ENCODE assay signal across 26 cellular contexts in genomic region chr7:127632276-127632910, GRCh38. TPM values are rescaled to one million over a fixed set of nuclear protein-coding genes. Genes with fewer than 3 reads are reported as not detected.
DNase-seq lines count a peak whose midpoint lies in the region; ATAC-seq, FAIRE-seq and TF ChIP-seq lines count a peak whose summit lies in the region.
"Had no signal": no experiment of that assay in that cellular context is flagged by ENCODE, and none has a peak within 500 bp of the region (broad histone marks: within the 10 kb centered on the region; RNA-seq: fewer than 3 reads in every experiment).

No MANE protein-coding gene starts in this region.

- BruUV-seq in K562 (replicated peaks; lab: Mats Ljungman, UMichigan), result no TSS peak

- no peaks in the 10 kb centered on the region for H3K4me1 ChIP-seq in K562 (replicated peaks in 1 of 2; ENCODE audit: control insufficient read depth in 2 of 2, insufficient read depth in 2 of 2, low read length in 2 of 2)
- H3K4me1 ChIP-seq: lower lobe of right lung had no signal

- ATAC-seq in K562 (peak; percentile 13; the same call in 1 of the 3 replicates), sciatic nerve (no peak)
- ATAC-seq: effector memory CD8-positive, alpha-beta T cell; lower lobe of right lung had no signal

- no peaks in the 10 kb centered on the region for H3K9me3 ChIP-seq in K562 (replicated peaks; ENCODE audit: control insufficient read depth, insufficient read depth, low read depth, low read length)
- H3K9me3 ChIP-seq: lower lobe of right lung, neutrophil had no signal

- H3K27me3 Mint-ChIP-seq in HFFc6 (ENCODE audit: insufficient read depth) (peaks cover 10% of the 10 kb centered on the region), glutamatergic neuron (ENCODE audit: unreplicated experiment) (no peaks in the 10 kb centered on the region)

- H3K4me3 Mint-ChIP-seq in HFFc6 (no peak overlapping the region), glutamatergic neuron (ENCODE audit: unreplicated experiment) (no peak overlapping the region)
- H3K4me3 Mint-ChIP-seq: activated B cell treated with CpG ODN at 0.5 μM for 24 hours; activated CD4-positive, alpha-beta memory T cell treated with anti-CD3 and anti-CD28 coated beads for 36 hours; activated naive CD4-positive, alpha-beta T cell treated with anti-CD3 and anti-CD28 coated beads, Interleukin-2, amount 10 ng/mL, durations not matched to agents 7 days and 5 days; CD4-positive, alpha-beta memory T cell; effector memory CD8-positive, alpha-beta T cell; T-helper 2 cell treated with Interferon-gamma antibody and Interleukin-4, amounts not matched to agents 5 μg/mL and 100 μg/mL, for 36 hours had no signal

- H3K27ac Mint-ChIP-seq in HFFc6, result peak overlapping the region; percentile 56
- H3K27ac Mint-ChIP-seq in glutamatergic neuron (ENCODE audit: unreplicated experiment), result no peak overlapping the region
- H3K27ac Mint-ChIP-seq: activated B cell treated with CpG ODN at 0.5 μM for 24 hours; activated CD4-positive, alpha-beta memory T cell treated with anti-CD3 and anti-CD28 coated beads for 36 hours; activated naive CD4-positive, alpha-beta T cell treated with anti-CD3 and anti-CD28 coated beads, Interleukin-2, amount 10 ng/mL, durations not matched to agents 7 days and 5 days; CD4-positive, alpha-beta memory T cell; effector memory CD8-positive, alpha-beta T cell; T-helper 2 cell treated with Interferon-gamma antibody and Interleukin-4, amounts not matched to agents 5 μg/mL and 100 μg/mL, for 36 hours had no signal

- peaks cover 16 to 25% of the 10 kb centered on the region in 2 experiments for H3K27me3 ChIP-seq in K562 (ENCODE audit: control insufficient read depth in 2 of 2, insufficient read depth in 2 of 2, low read length in 2 of 2)
- H3K27me3 ChIP-seq: neutrophil had no signal

- WGBS in K562 (ENCODE audit: insufficient coverage, low coverage, missing lambda C conversion rate), result 3% methylated on average over 7 of the region's 7 CpGs

- no peak for FAIRE-seq in K562 (lab: Jason Lieb, UNC)
- FAIRE-seq: A204.1, kidney, urothelium cell line had no signal

- H3K9ac ChIP-seq in K562 (ENCODE audit: insufficient read depth in 1 of 2, low read depth in 2 of 2, low read length in 2 of 2), result no peak overlapping the region

- no peak overlapping the region for H3K4me3 ChIP-seq in K562
- H3K4me3 ChIP-seq: lower lobe of right lung, SK-N-MC had no signal

- no peaks in the 10 kb centered on the region for H3K9me3 Mint-ChIP-seq in HFFc6
- no peaks in the 10 kb centered on the region for H3K9me3 Mint-ChIP-seq in glutamatergic neuron (ENCODE audit: unreplicated experiment)
- H3K9me3 Mint-ChIP-seq: activated B cell treated with CpG ODN at 0.5 μM for 24 hours; activated CD4-positive, alpha-beta memory T cell treated with anti-CD3 and anti-CD28 coated beads for 36 hours; activated naive CD4-positive, alpha-beta T cell treated with anti-CD3 and anti-CD28 coated beads, Interleukin-2, amount 10 ng/mL, durations not matched to agents 7 days and 5 days; CD4-positive, alpha-beta memory T cell; effector memory CD8-positive, alpha-beta T cell; T-helper 2 cell treated with Interferon-gamma antibody and Interleukin-4, amounts not matched to agents 5 μg/mL and 100 μg/mL, for 36 hours had no signal

- H3K36me3 Mint-ChIP-seq in HFFc6 (ENCODE audit: low read depth) (no peaks in the 10 kb centered on the region), glutamatergic neuron (ENCODE audit: unreplicated experiment) (no peaks in the 10 kb centered on the region)
- H3K36me3 Mint-ChIP-seq: activated CD4-positive, alpha-beta memory T cell treated with anti-CD3 and anti-CD28 coated beads for 36 hours; activated naive CD4-positive, alpha-beta T cell treated with anti-CD3 and anti-CD28 coated beads, Interleukin-2, amount 10 ng/mL, durations not matched to agents 7 days and 5 days; CD4-positive, alpha-beta memory T cell had no signal

- no peaks in the 10 kb centered on the region for H3K79me2 ChIP-seq in K562 (ENCODE audit: control insufficient read depth, insufficient read depth, low read length)

- intact Hi-C loops in K562 (cut with micrococcal nuclease), result no loop called here
- intact Hi-C loops in sciatic nerve (cut with DNase I), result no loop called here

- peak overlapping the region; percentile 14 for H2AFZ ChIP-seq in K562 (ENCODE audit: low read depth, low read length)

- in situ Hi-C loops in K562 (cut with MboI), result no loop called here

- CTCF ChIA-PET in K562 (lab: Yijun Ruan, JAX; ENCODE audit: low intra/inter-chr PET ratio), result no interaction called here

- H3K4me2 ChIP-seq in K562 (ENCODE audit: insufficient read depth, low read length), result no peak overlapping the region

- H3K36me3 ChIP-seq in K562 (ENCODE audit: control insufficient read depth, insufficient read depth, low read length), result no peaks in the 10 kb centered on the region
- H3K36me3 ChIP-seq: lower lobe of right lung, neutrophil had no signal

- no peaks in the 10 kb centered on the region for H3K9me1 ChIP-seq in K562 (ENCODE audit: control insufficient read depth, insufficient read depth, low read length)

- POLR2A ChIA-PET in K562 (lab: Yijun Ruan, JAX), result interaction anchor here (2.4 kb wide), 1 partner anchor 19 kb away, joined by 8 read pairs; the partner anchor contains the start of gene SND1

- TF ChIP-seq RAD21 in K562 (CRISPR knock-in tag; conservative IDR thresholded peaks at IDR 0.05 in 1 of 2, IDR thresholded peaks at IDR 0.05 in 1 of 2), result no peak

- H3K4me1 Mint-ChIP-seq in HFFc6 (ENCODE audit: low read depth), result peaks cover 39% of the 10 kb centered on the region
- no peaks in the 10 kb centered on the region for H3K4me1 Mint-ChIP-seq in glutamatergic neuron (ENCODE audit: low read depth, unreplicated experiment)
- H3K4me1 Mint-ChIP-seq: activated B cell treated with CpG ODN at 0.5 μM for 24 hours; activated naive CD4-positive, alpha-beta T cell treated with anti-CD3 and anti-CD28 coated beads, Interleukin-2, amount 10 ng/mL, durations not matched to agents 7 days and 5 days had no signal

- no peak for TF ChIP-seq EP300 in K562 (IDR thresholded peaks at IDR 0.05; ENCODE audit: low read length)

- peak; percentile 69 for DNase-seq in AG08396 (ENCODE audit: low spot score)
- peak; percentile 74 for DNase-seq in HFFc6
- DNase-seq in K562 (ENCODE audit: extremely low read depth in 1 of 4, low spot score in 3 of 4), result no peak
- DNase-seq in iris pigment epithelial cell (ENCODE audit: low read depth), result peak; percentile 36
- DNase-seq in sciatic nerve (ENCODE audit: low spot score), result no peak
- DNase-seq in glutamatergic neuron, result no peak
- DNase-seq in C1 segment of cervical spinal cord (lab: John Stamatoyannopoulos, UW), result no peak
- DNase-seq in DMS53 treated with DMSO at 0.1 percent for 48 hours (lab: John Stamatoyannopoulos, UW; ENCODE audit: unreplicated experiment), result no peak
- DNase-seq: activated B cell treated with CpG ODN at 0.5 μM for 24 hours; activated CD4-positive, alpha-beta memory T cell treated with anti-CD3 and anti-CD28 coated beads for 36 hours; activated naive CD4-positive, alpha-beta T cell treated with anti-CD3 and anti-CD28 coated beads, Interleukin-2, amount 10 ng/mL, durations not matched to agents 7 days and 5 days; activated T-cell treated with anti-CD3 and anti-CD28 coated beads, Interleukin-2, amount 50 U/mL, for 1 hour; anterior cingulate cortex; CD4-positive, alpha-beta memory T cell; effector memory CD8-positive, alpha-beta T cell; HCEC 1CT; kidney; lower lobe of right lung; NCI-H1417; NCI-H510A had no signal

- no peak overlapping the region for H3K27ac ChIP-seq in K562 (ENCODE audit: extremely low read depth, low read depth, low read length)
- H3K27ac ChIP-seq: lower lobe of right lung, neutrophil, SK-N-MC had no signal

- no peak for TF ChIP-seq CTCF in HFFc6 (IDR thresholded peaks at IDR 0.05)
- TF ChIP-seq CTCF in K562 (IDR thresholded peaks at IDR 0.05 in 2 of 3, conservative IDR thresholded peaks at IDR 0.05 in 1 of 3; ENCODE audit: insufficient read depth in 2 of 3, low read depth in 1 of 3, low read length in 3 of 3), result no peak
- TF ChIP-seq CTCF in glutamatergic neuron (IDR thresholded peaks at IDR 0.05; ENCODE audit: partially characterized antibody, unreplicated experiment), result no peak

- TF ChIP-seq POLR2A in K562 (conservative IDR thresholded peaks at IDR 0.05), result no peak

- no peaks in the 10 kb centered on the region for H4K20me1 ChIP-seq in K562 (replicated peaks; ENCODE audit: control insufficient read depth, insufficient read depth, low read length)

RNA-seq across cellular contexts. Expression of gene PAX4, which starts 14.5 kb away (rescaled TPM):
- not detected for total RNA-seq in HFFc6 (2021; fragmentation: NEBNext Ultra II Directional; extraction: Animal tissue kit (Norgen Biotek cat#: 25700))
- not detected in 2 replicates for total RNA-seq in K562 (2011; cell fraction: chromatin; rRNA removed; ENCODE audit: low replicate concordance)
- total RNA-seq in K562 (2011; cell fraction: nucleolus; rRNA removed), result not detected in 2 replicates
- total RNA-seq in K562 (2011; cell fraction: nucleoplasm; rRNA removed), result not detected in 2 replicates
- total RNA-seq in K562 (2014; rRNA removed) (not detected in 2 replicates), K562 (2014; rRNA removed; fragmentation: Illumina TruSeq; extraction: Trizol) (not detected in 2 replicates), K562 (2015; rRNA removed; fragmentation: Illumina TruSeq; extraction: Trizol) (not detected in 2 replicates), K562 (2021) (not detected in 2 replicates), sciatic nerve (not detected), glutamatergic neuron (ENCODE audit: unreplicated experiment) (not detected)
- polyA plus RNA-seq in K562 (2011; rRNA removed) (not detected in 2 replicates), K562 (2014; fragmentation: Illumina TruSeq; extraction: Trizol) (not detected in 2 replicates), K562 (2014; fragmentation: Nextera tagmentation; extraction: Ambion mirVana) (not detected), K562 (2014; rRNA removed) (not detected in 2 replicates)
- not detected in 2 replicates for polyA plus RNA-seq in K562 (2011; cell fraction: cytosol; rRNA removed)
- polyA plus RNA-seq in K562 (2011; cell fraction: nucleus; rRNA removed), result not detected in 2 replicates
- polyA plus RNA-seq in K562 (2012), result not detected in 2 replicates
- polyA minus RNA-seq in K562 (2011; rRNA and poly(A)+ RNA removed), result not detected in 2 replicates
- not detected in 2 replicates for polyA minus RNA-seq in K562 (2011; cell fraction: cytosol; rRNA and poly(A)+ RNA removed)
- polyA minus RNA-seq in K562 (2011; cell fraction: nucleus; rRNA and poly(A)+ RNA removed), result not detected in 2 replicates
- total RNA-seq: activated B cell treated with CpG ODN at 0.5 μM for 24 hours; activated CD4-positive, alpha-beta memory T cell treated with anti-CD3 and anti-CD28 coated beads for 36 hours; CD4-positive, alpha-beta memory T cell; kidney; lower lobe of right lung; subcutaneous adipose tissue had no signal
- polyA plus RNA-seq: CD4-positive, alpha-beta memory T cell had no signal

RNA-seq across cellular contexts. Expression of gene SND1, which starts 19.6 kb away (rescaled TPM):
- 100 to 1,000 TPM; 217 to 259 (median 247) TPM for total RNA-seq in HFFc6 (2021; fragmentation: NEBNext Ultra II Directional; extraction: Animal tissue kit (Norgen Biotek cat#: 25700))
- 728 and 962 TPM in 2 replicates for total RNA-seq in K562 (2011; cell fraction: chromatin; rRNA removed; ENCODE audit: low replicate concordance)
- total RNA-seq in K562 (2011; cell fraction: nucleolus; rRNA removed), result 223 and 275 TPM in 2 replicates
- total RNA-seq in K562 (2011; cell fraction: nucleoplasm; rRNA removed), result 410 and 447 TPM in 2 replicates
- total RNA-seq in K562 (2014; rRNA removed) (197 and 206 TPM in 2 replicates), K562 (2014; rRNA removed; fragmentation: Illumina TruSeq; extraction: Trizol) (158 and 173 TPM in 2 replicates), K562 (2015; rRNA removed; fragmentation: Illumina TruSeq; extraction: Trizol) (211 and 215 TPM in 2 replicates), K562 (2021) (307 and 314 TPM in 2 replicates), sciatic nerve (125 TPM), glutamatergic neuron (ENCODE audit: unreplicated experiment) (165 TPM)
- polyA plus RNA-seq in K562 (2011; rRNA removed) (164 and 203 TPM in 2 replicates), K562 (2014; fragmentation: Illumina TruSeq; extraction: Trizol) (191 and 200 TPM in 2 replicates), K562 (2014; fragmentation: Nextera tagmentation; extraction: Ambion mirVana) (10 to 100 TPM; 46.5 to 87.6 TPM), K562 (2014; rRNA removed) (143 and 157 TPM in 2 replicates)
- polyA plus RNA-seq in K562 (2011; cell fraction: cytosol; rRNA removed), result 159 and 180 TPM in 2 replicates
- polyA plus RNA-seq in K562 (2011; cell fraction: nucleus; rRNA removed), result 130 and 146 TPM in 2 replicates
- 220 and 458 TPM in 2 replicates for polyA plus RNA-seq in K562 (2012)
- polyA minus RNA-seq in K562 (2011; rRNA and poly(A)+ RNA removed), result 438 and 467 TPM in 2 replicates
- 214 and 244 TPM in 2 replicates for polyA minus RNA-seq in K562 (2011; cell fraction: cytosol; rRNA and poly(A)+ RNA removed)
- 190 and 337 TPM in 2 replicates for polyA minus RNA-seq in K562 (2011; cell fraction: nucleus; rRNA and poly(A)+ RNA removed)

RNA-seq across cellular contexts. Expression of gene FSCN3, which starts 38.9 kb away (rescaled TPM):
- under 1 TPM in 1 of 6 experiments, not detected in 5; 0.07 TPM for total RNA-seq in HFFc6 (2021; fragmentation: NEBNext Ultra II Directional; extraction: Animal tissue kit (Norgen Biotek cat#: 25700))
- 6.8 and 9.8 TPM in 2 replicates for total RNA-seq in K562 (2011; cell fraction: chromatin; rRNA removed; ENCODE audit: low replicate concordance)
- 9.3 and 9.5 TPM in 2 replicates for total RNA-seq in K562 (2011; cell fraction: nucleolus; rRNA removed)
- total RNA-seq in K562 (2011; cell fraction: nucleoplasm; rRNA removed), result 9.0 and 11.7 TPM in 2 replicates
- total RNA-seq in K562 (2014; rRNA removed) (0.69 and 2.0 TPM in 2 replicates), K562 (2014; rRNA removed; fragmentation: Illumina TruSeq; extraction: Trizol) (2.0 and 3.0 TPM in 2 replicates), K562 (2015; rRNA removed; fragmentation: Illumina TruSeq; extraction: Trizol) (0.49 and 0.76 TPM in 2 replicates), K562 (2021) (0.40 and 0.55 TPM in 2 replicates), sciatic nerve (0.27 TPM), glutamatergic neuron (ENCODE audit: unreplicated experiment) (1.2 TPM)
- polyA plus RNA-seq in K562 (2011; rRNA removed) (0.21 and 0.30 TPM in 2 replicates), K562 (2014; fragmentation: Illumina TruSeq; extraction: Trizol) (1.1 and 1.7 TPM in 2 replicates), K562 (2014; fragmentation: Nextera tagmentation; extraction: Ambion mirVana) (not detected), K562 (2014; rRNA removed) (3.8 and 4.2 TPM in 2 replicates)
- polyA plus RNA-seq in K562 (2011; cell fraction: cytosol; rRNA removed), result 0.09 and 0.77 TPM in 2 replicates
- 0.95 and 1.2 TPM in 2 replicates for polyA plus RNA-seq in K562 (2011; cell fraction: nucleus; rRNA removed)
- 0.17 and 0.21 TPM in 2 replicates for polyA plus RNA-seq in K562 (2012)
- 1.3 and 1.8 TPM in 2 replicates for polyA minus RNA-seq in K562 (2011; rRNA and poly(A)+ RNA removed)
- polyA minus RNA-seq in K562 (2011; cell fraction: cytosol; rRNA and poly(A)+ RNA removed), result not detected in 2 replicates
- 2.6 and 3.2 TPM in 2 replicates for polyA minus RNA-seq in K562 (2011; cell fraction: nucleus; rRNA and poly(A)+ RNA removed)
- total RNA-seq: lower lobe of right lung had no signal

RNA-seq across cellular contexts. Expression of gene ARF5, which starts 44.2 kb away (rescaled TPM):
- 100 to 1,000 TPM in 4 of 6 experiments, 10 to 100 TPM in 2; 98.3 to 122 (median 110) TPM for total RNA-seq in HFFc6 (2021; fragmentation: NEBNext Ultra II Directional; extraction: Animal tissue kit (Norgen Biotek cat#: 25700))
- total RNA-seq in K562 (2011; cell fraction: chromatin; rRNA removed; ENCODE audit: low replicate concordance), result 28.4 and 82.6 TPM in 2 replicates
- 124 and 146 TPM in 2 replicates for total RNA-seq in K562 (2011; cell fraction: nucleolus; rRNA removed)
- total RNA-seq in K562 (2011; cell fraction: nucleoplasm; rRNA removed), result 90.9 and 91.9 TPM in 2 replicates
- 167 and 205 TPM in 2 replicates for total RNA-seq in K562 (2014; rRNA removed)
- total RNA-seq in K562 (2014; rRNA removed; fragmentation: Illumina TruSeq; extraction: Trizol), result 91.8 and 96.3 TPM in 2 replicates
- 125 and 132 TPM in 2 replicates for total RNA-seq in K562 (2015; rRNA removed; fragmentation: Illumina TruSeq; extraction: Trizol)
- total RNA-seq in K562 (2021), result 163 and 169 TPM in 2 replicates
- polyA plus RNA-seq in K562 (2011; rRNA removed), result 168 and 233 TPM in 2 replicates
- 350 and 694 TPM in 2 replicates for polyA plus RNA-seq in K562 (2011; cell fraction: cytosol; rRNA removed)
- 197 and 295 TPM in 2 replicates for polyA plus RNA-seq in K562 (2011; cell fraction: nucleus; rRNA removed)
- polyA plus RNA-seq in K562 (2012), result 144 and 197 TPM in 2 replicates
- 122 and 170 TPM in 2 replicates for polyA plus RNA-seq in K562 (2014; fragmentation: Illumina TruSeq; extraction: Trizol)
- polyA plus RNA-seq in K562 (2014; fragmentation: Nextera tagmentation; extraction: Ambion mirVana), result 10 to 100 TPM in 1 of 2 experiments, 1 to 10 TPM in 1; 8.1 to 17.3 TPM
- polyA plus RNA-seq in K562 (2014; rRNA removed), result 244 and 290 TPM in 2 replicates
- 57.9 and 71.6 TPM in 2 replicates for polyA minus RNA-seq in K562 (2011; rRNA and poly(A)+ RNA removed)
- 60.1 and 78.3 TPM in 2 replicates for polyA minus RNA-seq in K562 (2011; cell fraction: cytosol; rRNA and poly(A)+ RNA removed)
- 31.2 and 33.3 TPM in 2 replicates for polyA minus RNA-seq in K562 (2011; cell fraction: nucleus; rRNA and poly(A)+ RNA removed)
- total RNA-seq in sciatic nerve, result 81.7 TPM
- 137 TPM for total RNA-seq in glutamatergic neuron (ENCODE audit: unreplicated experiment)

RNA-seq across cellular contexts. Expression of gene GCC1, which starts 47.0 kb away (rescaled TPM):
- 10 to 100 TPM; 14.8 to 17.1 (median 16.1) TPM for total RNA-seq in HFFc6 (2021; fragmentation: NEBNext Ultra II Directional; extraction: Animal tissue kit (Norgen Biotek cat#: 25700))
- total RNA-seq in K562 (2011; cell fraction: chromatin; rRNA removed; ENCODE audit: low replicate concordance), result 13.3 and 16.5 TPM in 2 replicates
- total RNA-seq in K562 (2011; cell fraction: nucleolus; rRNA removed), result 12.8 and 13.8 TPM in 2 replicates
- 11.1 and 11.5 TPM in 2 replicates for total RNA-seq in K562 (2011; cell fraction: nucleoplasm; rRNA removed)
- total RNA-seq in K562 (2014; rRNA removed), result 16.5 and 19.0 TPM in 2 replicates
- total RNA-seq in K562 (2014; rRNA removed; fragmentation: Illumina TruSeq; extraction: Trizol), result 12.8 TPM in 2 replicates
- 14.1 and 15.4 TPM in 2 replicates for total RNA-seq in K562 (2015; rRNA removed; fragmentation: Illumina TruSeq; extraction: Trizol)
- total RNA-seq in K562 (2021), result 17.8 and 19.8 TPM in 2 replicates
- polyA plus RNA-seq in K562 (2011; rRNA removed), result 5.6 and 9.0 TPM in 2 replicates
- polyA plus RNA-seq in K562 (2011; cell fraction: cytosol; rRNA removed), result 5.6 and 6.9 TPM in 2 replicates
- polyA plus RNA-seq in K562 (2011; cell fraction: nucleus; rRNA removed), result 5.4 and 6.6 TPM in 2 replicates
- polyA plus RNA-seq in K562 (2012), result 11.5 and 11.7 TPM in 2 replicates
- polyA plus RNA-seq in K562 (2014; fragmentation: Illumina TruSeq; extraction: Trizol), result 10.9 and 12.3 TPM in 2 replicates
- 1 to 10 TPM; 1.9 to 2.3 TPM for polyA plus RNA-seq in K562 (2014; fragmentation: Nextera tagmentation; extraction: Ambion mirVana)
- 8.4 and 9.0 TPM in 2 replicates for polyA plus RNA-seq in K562 (2014; rRNA removed)
- polyA minus RNA-seq in K562 (2011; rRNA and poly(A)+ RNA removed), result 14.5 and 18.2 TPM in 2 replicates
- 7.6 and 9.6 TPM in 2 replicates for polyA minus RNA-seq in K562 (2011; cell fraction: cytosol; rRNA and poly(A)+ RNA removed)
- 13.7 and 16.1 TPM in 2 replicates for polyA minus RNA-seq in K562 (2011; cell fraction: nucleus; rRNA and poly(A)+ RNA removed)
- total RNA-seq in sciatic nerve, result 14.4 TPM
- total RNA-seq in glutamatergic neuron (ENCODE audit: unreplicated experiment), result 14.9 TPM

Comparison
In these comparisons a context has a peak if more than half of its experiments do, and no peak if none do; other contexts are left out.
1. DNase-seq: peak in AG08396 (single experiment), HFFc6 (single experiment) and iris pigment epithelial cell (single experiment); none in K562 (0 of 4), sciatic nerve (single experiment), glutamatergic neuron (single experiment), C1 segment of cervical spinal cord (0 of 14) and DMS53 treated with DMSO at 0.1 percent for 48 hours (single experiment).